Comparison of ENCODE assay signal across 1 cellular context in genomic region chr2:64748561-64748960, GRCh38.
TF ChIP-seq lines count a peak whose summit lies in the region.

No MANE protein-coding gene starts in this region.

TF ChIP-seq in SK-N-SH treated with all-trans-retinoic acid at 6 μM for 48 hours, 23 proteins besides CTCF, POLR2A, EP300 and RAD21 (continued from another document):
- TF ChIP-seq, protein P1, sequence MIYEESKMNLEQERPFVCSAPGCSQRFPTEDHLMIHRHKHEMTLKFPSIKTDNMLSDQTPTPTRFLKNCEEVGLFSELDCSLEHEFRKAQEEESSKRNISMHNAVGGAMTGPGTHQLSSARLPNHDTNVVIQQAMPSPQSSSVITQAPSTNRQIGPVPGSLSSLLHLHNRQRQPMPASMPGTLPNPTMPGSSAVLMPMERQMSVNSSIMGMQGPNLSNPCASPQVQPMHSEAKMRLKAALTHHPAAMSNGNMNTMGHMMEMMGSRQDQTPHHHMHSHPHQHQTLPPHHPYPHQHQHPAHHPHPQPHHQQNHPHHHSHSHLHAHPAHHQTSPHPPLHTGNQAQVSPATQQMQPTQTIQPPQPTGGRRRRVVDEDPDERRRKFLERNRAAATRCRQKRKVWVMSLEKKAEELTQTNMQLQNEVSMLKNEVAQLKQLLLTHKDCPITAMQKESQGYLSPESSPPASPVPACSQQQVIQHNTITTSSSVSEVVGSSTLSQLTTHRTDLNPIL (CRISPR knock-in tag; IDR thresholded peaks at IDR 0.05; ENCODE audit: low read depth), result no peak
- TF ChIP-seq SNAI2 (CRISPR knock-in tag; IDR thresholded peaks at IDR 0.05) (no peak), GLIS3 (CRISPR knock-in tag; IDR thresholded peaks at IDR 0.05) (no peak), ZC3H10 (CRISPR knock-in tag; IDR thresholded peaks at IDR 0.05) (no peak), ZFP30 (CRISPR knock-in tag; IDR thresholded peaks at IDR 0.05) (no peak), PPARA (CRISPR knock-in tag; IDR thresholded peaks at IDR 0.05; ENCODE audit: borderline replicate concordance) (no peak), RARB (CRISPR knock-in tag; IDR thresholded peaks at IDR 0.05) (no peak), ESRRG (CRISPR knock-in tag; IDR thresholded peaks at IDR 0.05) (no peak), ARNTL (CRISPR knock-in tag; IDR thresholded peaks at IDR 0.05; ENCODE audit: borderline replicate concordance, low read depth) (no peak)
- TF ChIP-seq, protein P2, sequence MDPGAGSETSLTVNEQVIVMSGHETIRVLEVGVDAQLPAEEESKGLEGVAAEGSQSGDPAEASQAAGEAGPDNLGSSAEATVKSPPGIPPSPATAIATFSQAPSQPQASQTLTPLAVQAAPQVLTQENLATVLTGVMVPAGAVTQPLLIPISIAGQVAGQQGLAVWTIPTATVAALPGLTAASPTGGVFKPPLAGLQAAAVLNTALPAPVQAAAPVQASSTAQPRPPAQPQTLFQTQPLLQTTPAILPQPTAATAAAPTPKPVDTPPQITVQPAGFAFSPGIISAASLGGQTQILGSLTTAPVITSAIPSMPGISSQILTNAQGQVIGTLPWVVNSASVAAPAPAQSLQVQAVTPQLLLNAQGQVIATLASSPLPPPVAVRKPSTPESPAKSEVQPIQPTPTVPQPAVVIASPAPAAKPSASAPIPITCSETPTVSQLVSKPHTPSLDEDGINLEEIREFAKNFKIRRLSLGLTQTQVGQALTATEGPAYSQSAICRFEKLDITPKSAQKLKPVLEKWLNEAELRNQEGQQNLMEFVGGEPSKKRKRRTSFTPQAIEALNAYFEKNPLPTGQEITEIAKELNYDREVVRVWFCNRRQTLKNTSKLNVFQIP (CRISPR knock-in tag; IDR thresholded peaks at IDR 0.05; ENCODE audit: borderline replicate concordance, low read depth), result no peak
